ENCODE assay signal across 18 cellular contexts in genomic region chr4:115165503-115165902, GRCh38. TPM values are rescaled to one million over a fixed set of nuclear protein-coding genes. Genes with fewer than 3 reads are reported as not detected.
DNase-seq lines count a peak whose midpoint lies in the region; ATAC-seq and TF ChIP-seq lines count a peak whose summit lies in the region.
"Had no signal": no experiment of that assay in that cellular context is flagged by ENCODE, and none has a peak within 500 bp of the region (broad histone marks: within the 10 kb centered on the region; RNA-seq: fewer than 3 reads in every experiment).

No MANE protein-coding gene starts in this region.

- no peaks in the 10 kb centered on the region for H3K4me1 ChIP-seq in DND-41 (ENCODE audit: insufficient read depth, low read length)
- H3K4me1 ChIP-seq in Peyer's patch, result no peaks in the 10 kb centered on the region

- no peak overlapping the region for H3K4me2 ChIP-seq in DND-41 (ENCODE audit: insufficient read depth, low read length)

- no peaks in the 10 kb centered on the region for H3K79me2 ChIP-seq in DND-41 (ENCODE audit: insufficient read depth, low read length)

- H3K27me3 ChIP-seq in DND-41 (ENCODE audit: insufficient read depth, low read length, poor library complexity), result no peaks in the 10 kb centered on the region
- no peaks in the 10 kb centered on the region for H3K27me3 ChIP-seq in Peyer's patch

- H2AFZ ChIP-seq in DND-41 (ENCODE audit: low read depth, low read length), result no peak overlapping the region

- TF ChIP-seq POLR2A in Peyer's patch (IDR thresholded peaks at IDR 0.05), result no peak

- ATAC-seq in DND-41 (ENCODE audit: insufficient read depth, low read depth) (peak; percentile 57; the same call in 2 of the 3 replicates), GM18868 (IDR thresholded peaks at IDR 0.05; ENCODE audit: unreplicated experiment) (no peak)
- ATAC-seq: Right ventricle myocardium inferior had no signal

- H3K4me3 ChIP-seq in DND-41 (ENCODE audit: low read depth in 1 of 2, low read length in 2 of 2), result no peak overlapping the region
- H3K4me3 ChIP-seq in SK-N-MC, result peak overlapping the region; percentile 47
- no peak overlapping the region for H3K4me3 ChIP-seq in fibroblast of villous mesenchyme (ENCODE audit: low read depth, low read length)
- no peak overlapping the region for H3K4me3 ChIP-seq in Peyer's patch

- no peak for TF ChIP-seq CTCF in DND-41 (IDR thresholded peaks at IDR 0.05; ENCODE audit: borderline replicate concordance, extremely low read depth, low read length, poor library complexity, severe bottlenecking)
- no peak for TF ChIP-seq CTCF in fibroblast of villous mesenchyme (IDR thresholded peaks at IDR 0.05; ENCODE audit: insufficient read depth, low read depth, low read length)
- no peak for TF ChIP-seq CTCF in Peyer's patch (IDR thresholded peaks at IDR 0.05)

- H3K9ac ChIP-seq in DND-41 (ENCODE audit: low read depth, low read length) (no peak overlapping the region), SK-N-MC (ENCODE audit: insufficient read length) (no peak overlapping the region)

- H3K36me3 ChIP-seq in DND-41 (ENCODE audit: insufficient read depth, low read length), result no peaks in the 10 kb centered on the region
- no peaks in the 10 kb centered on the region for H3K36me3 ChIP-seq in SK-N-MC (ENCODE audit: insufficient read depth, low read length)
- H3K36me3 ChIP-seq in Peyer's patch, result no peaks in the 10 kb centered on the region

- no peaks in the 10 kb centered on the region for H4K20me1 ChIP-seq in DND-41 (ENCODE audit: insufficient read depth, low read length)

- H3K9me3 ChIP-seq in DND-41 (ENCODE audit: insufficient read depth, low read length, severe bottlenecking), result no peaks in the 10 kb centered on the region
- H3K9me3 ChIP-seq in SK-N-MC (ENCODE audit: low read depth, low read length), result no peaks in the 10 kb centered on the region
- H3K9me3 ChIP-seq in Peyer's patch, result no peaks in the 10 kb centered on the region

- no peak for DNase-seq in DND-41
- DNase-seq in Kasumi-1 (lab: John Stamatoyannopoulos, UW), result peak; percentile 24 to 41
- DNase-seq in SK-N-MC (ENCODE audit: low read depth, low spot score), result peak; percentile 78
- DNase-seq in fibroblast of villous mesenchyme (ENCODE audit: low read depth), result peak; percentile 3
- no peak for DNase-seq in Peyer's patch
- DNase-seq in dermis blood vessel endothelial cell, result no peak
- DNase-seq: COR-L47, DMS 273 treated with DMSO at 0.1 percent for 48 hours, KBM-7, NCI-H1105 treated with DMSO at 0.1 percent for 48 hours, NCI-H1694 treated with DMSO at 0.1 percent for 48 hours, NCI-H510A treated with DMSO at 0.1 percent for 48 hours had no signal

- no peak overlapping the region for H3K27ac ChIP-seq in DND-41 (ENCODE audit: low read length)
- peak overlapping the region; percentile 86 for H3K27ac ChIP-seq in SK-N-MC
- no peak overlapping the region for H3K27ac ChIP-seq in Peyer's patch

RNA-seq across cellular contexts. Expression of gene NDST4, which starts 52.1 kb away (rescaled TPM):
- total RNA-seq in fibroblast of villous mesenchyme (not detected in 2 replicates), Peyer's patch (not detected), dermis blood vessel endothelial cell (not detected in 2 replicates)
- total RNA-seq: B cell; H1; MCF 10A; Right ventricle myocardium inferior; T-helper 2 cell treated with Interferon-gamma antibody and Interleukin-4, amounts not matched to agents 100 ng/mL and 5 ng/mL, for 36 hours had no signal

Comparison
In these comparisons a context has a peak if more than half of its experiments do, and no peak if none do; other contexts are left out.
1. DNase-seq: peak in Kasumi-1 (2 of 2), SK-N-MC (single experiment) and fibroblast of villous mesenchyme (single experiment); none in DND-41 (single experiment), Peyer's patch (0 of 3) and dermis blood vessel endothelial cell (single experiment).